In the genomic region with DNA sequence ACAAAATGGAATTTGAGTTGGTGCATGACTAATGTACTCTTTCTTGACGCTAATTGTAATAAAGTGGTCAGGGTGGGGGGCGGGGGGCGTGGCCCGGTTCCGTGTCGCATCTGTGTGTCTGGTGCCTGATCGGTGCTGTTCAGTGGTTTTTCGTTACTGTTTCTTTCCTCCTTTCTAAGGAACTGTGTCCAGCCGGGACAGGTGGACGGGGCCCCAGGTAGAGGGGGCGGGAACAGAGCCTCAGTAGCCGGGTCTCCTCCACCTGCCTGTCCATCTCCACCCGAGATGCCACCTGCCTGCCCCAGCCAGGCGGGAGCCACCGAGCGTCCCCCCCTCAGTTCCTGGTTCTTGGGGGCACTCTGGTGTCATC, we compare ENCODE assay signal across 2 cellular contexts.
TF ChIP-seq lines count a peak whose summit lies in the region.

No MANE protein-coding gene starts in this region.

TF ChIP-seq in SK-N-SH, 30 proteins besides CTCF, POLR2A, EP300 and RAD21:
- TF ChIP-seq MXI1 (IDR thresholded peaks at IDR 0.05; ENCODE audit: low read depth, low read length): no peak
- no peak for TF ChIP-seq TCF12 (IDR thresholded peaks at IDR 0.05)
- no peak for TF ChIP-seq RCOR1 (IDR thresholded peaks at IDR 0.05; ENCODE audit: low read length)
- TF ChIP-seq, protein P1, sequence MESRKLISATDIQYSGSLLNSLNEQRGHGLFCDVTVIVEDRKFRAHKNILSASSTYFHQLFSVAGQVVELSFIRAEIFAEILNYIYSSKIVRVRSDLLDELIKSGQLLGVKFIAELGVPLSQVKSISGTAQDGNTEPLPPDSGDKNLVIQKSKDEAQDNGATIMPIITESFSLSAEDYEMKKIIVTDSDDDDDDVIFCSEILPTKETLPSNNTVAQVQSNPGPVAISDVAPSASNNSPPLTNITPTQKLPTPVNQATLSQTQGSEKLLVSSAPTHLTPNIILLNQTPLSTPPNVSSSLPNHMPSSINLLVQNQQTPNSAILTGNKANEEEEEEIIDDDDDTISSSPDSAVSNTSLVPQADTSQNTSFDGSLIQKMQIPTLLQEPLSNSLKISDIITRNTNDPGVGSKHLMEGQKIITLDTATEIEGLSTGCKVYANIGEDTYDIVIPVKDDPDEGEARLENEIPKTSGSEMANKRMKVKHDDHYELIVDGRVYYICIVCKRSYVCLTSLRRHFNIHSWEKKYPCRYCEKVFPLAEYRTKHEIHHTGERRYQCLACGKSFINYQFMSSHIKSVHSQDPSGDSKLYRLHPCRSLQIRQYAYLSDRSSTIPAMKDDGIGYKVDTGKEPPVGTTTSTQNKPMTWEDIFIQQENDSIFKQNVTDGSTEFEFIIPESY (IDR thresholded peaks at IDR 0.05; ENCODE audit: borderline replicate concordance, low read depth): no peak
- TF ChIP-seq RFX5 (IDR thresholded peaks at IDR 0.05; ENCODE audit: low read length): no peak
- no peak for TF ChIP-seq RXRA (IDR thresholded peaks at IDR 0.05; ENCODE audit: borderline replicate concordance, low read depth)
- TF ChIP-seq JUND (IDR thresholded peaks at IDR 0.05): no peak
- no peak for TF ChIP-seq GABPA (IDR thresholded peaks at IDR 0.05; ENCODE audit: low read depth)
TF ChIP-seq in SK-N-SH: peak in this region for 0.

TF ChIP-seq in SK-N-SH treated with all-trans-retinoic acid at 6 μM for 48 hours, 23 proteins besides CTCF, POLR2A, EP300 and RAD21:
- TF ChIP-seq ISL1 (CRISPR knock-in tag; IDR thresholded peaks at IDR 0.05): no peak
